Comparison of ENCODE assay signal across 15 cellular contexts in genomic region chr10:91932737-91933136, GRCh38.
"Had no signal": no experiment of that assay in that cellular context is flagged by ENCODE, and none has a peak within 500 bp of the region (broad histone marks: within the 10 kb centered on the region; RNA-seq: fewer than 3 reads in every experiment).

No MANE protein-coding gene starts in this region.

- H3K9me3 Mint-ChIP-seq: activated naive CD8-positive, alpha-beta T cell treated with anti-CD3 and anti-CD28 coated beads, Interleukin-2, amount 10 ng/mL, durations not matched to agents 7 days and 5 days; activated T-cell treated with anti-CD3 and anti-CD28 coated beads, Interleukin-2, amount 50 U/mL, for 24 hours; nephron progenitor cell; T-helper 2 cell treated with Interferon-gamma antibody and Interleukin-4, amounts not matched to agents 5 μg/mL and 100 μg/mL, for 36 hours had no signal

- H3K27me3 Mint-ChIP-seq: activated CD8-positive, alpha-beta memory T cell treated with anti-CD3 and anti-CD28 coated beads, Interleukin-2, amount 10 ng/mL, durations not matched to agents 7 days and 5 days; activated naive CD8-positive, alpha-beta T cell treated with anti-CD3 and anti-CD28 coated beads, Interleukin-2, amount 10 ng/mL, durations not matched to agents 7 days and 5 days; activated T-cell treated with anti-CD3 and anti-CD28 coated beads, Interleukin-2, amount 50 U/mL, for 24 hours had no signal

- H3K27me3 ChIP-seq: dorsolateral prefrontal cortex, esophagus muscularis mucosa, sigmoid colon, tibial artery had no signal

- H3K4me3 ChIP-seq: dorsolateral prefrontal cortex, esophagus muscularis mucosa, sigmoid colon, tibial artery had no signal

- H3K27ac Mint-ChIP-seq: activated CD8-positive, alpha-beta memory T cell treated with anti-CD3 and anti-CD28 coated beads, Interleukin-2, amount 10 ng/mL, durations not matched to agents 7 days and 5 days; activated naive CD8-positive, alpha-beta T cell treated with anti-CD3 and anti-CD28 coated beads, Interleukin-2, amount 10 ng/mL, durations not matched to agents 7 days and 5 days; activated T-cell treated with anti-CD3 and anti-CD28 coated beads, Interleukin-2, amount 50 U/mL, for 24 hours; nephron progenitor cell; T-helper 2 cell treated with Interferon-gamma antibody and Interleukin-4, amounts not matched to agents 5 μg/mL and 100 μg/mL, for 36 hours had no signal

- H3K4me3 Mint-ChIP-seq: activated CD8-positive, alpha-beta memory T cell treated with anti-CD3 and anti-CD28 coated beads, Interleukin-2, amount 10 ng/mL, durations not matched to agents 7 days and 5 days; activated naive CD8-positive, alpha-beta T cell treated with anti-CD3 and anti-CD28 coated beads, Interleukin-2, amount 10 ng/mL, durations not matched to agents 7 days and 5 days; activated T-cell treated with anti-CD3 and anti-CD28 coated beads, Interleukin-2, amount 50 U/mL, for 24 hours; nephron progenitor cell; T-helper 2 cell treated with Interferon-gamma antibody and Interleukin-4, amounts not matched to agents 5 μg/mL and 100 μg/mL, for 36 hours had no signal

- ATAC-seq: activated CD8-positive, alpha-beta memory T cell treated with anti-CD3 and anti-CD28 coated beads, Interleukin-2, amount 10 ng/mL, durations not matched to agents 7 days and 5 days had no signal

- DNase-seq: activated CD4-positive, alpha-beta T cell treated with anti-CD3 and anti-CD28 coated beads, Interleukin-2, amount 50 U/mL, for 4 hours; activated CD4-positive, CD25-positive, alpha-beta regulatory T cell treated with anti-CD3 and anti-CD28 coated beads, Interleukin-2, amount 50 U/mL, for 72 hours; activated CD8-positive, alpha-beta memory T cell treated with anti-CD3 and anti-CD28 coated beads, Interleukin-2, amount 10 ng/mL, durations not matched to agents 7 days and 5 days; activated gamma-delta T cell treated with Interleukin-2 at 50 U/mL for 16 hours; activated naive CD8-positive, alpha-beta T cell treated with anti-CD3 and anti-CD28 coated beads, Interleukin-2, amount 10 ng/mL, durations not matched to agents 7 days and 5 days; activated T-cell treated with anti-CD3 and anti-CD28 coated beads, Interleukin-2, amount 50 U/mL, for 24 hours; anterior cingulate cortex; dorsolateral prefrontal cortex; head of caudate nucleus; nephron progenitor cell; sigmoid colon; stimulated activated CD4-positive, alpha-beta T cell treated with anti-CD3 and anti-CD28 coated beads, Interleukin-2, amount 100 ng/mL, for 24 hours; tibial artery had no signal

- H3K9me3 ChIP-seq: esophagus muscularis mucosa, sigmoid colon, tibial artery had no signal

- H3K27ac ChIP-seq: dorsolateral prefrontal cortex, esophagus muscularis mucosa, sigmoid colon, tibial artery had no signal
